8 cellular contexts compared by ENCODE assay signal in genomic region chr18:34122724-34123334, GRCh38.
A peak's percentile ranks its signal among the peaks of the same experiment; 100 is the strongest.
DNase-seq lines count a peak whose midpoint lies in the region; ATAC-seq and TF ChIP-seq lines count a peak whose summit lies in the region.

No MANE protein-coding gene starts in this region.

- H3K9me3 Mint-ChIP-seq in naive thymus-derived CD8-positive, alpha-beta T cell, result peaks cover 0 to 2% (median 0%) of the 10 kb centered on the region in 9 donors

- TF ChIP-seq CTCF in C4-2B (conservative IDR thresholded peaks at IDR 0.05), result peak; percentile 87

- H3K4me1 Mint-ChIP-seq in naive thymus-derived CD8-positive, alpha-beta T cell, result no peaks in the 10 kb centered on the region

- H3K36me3 Mint-ChIP-seq in naive thymus-derived CD8-positive, alpha-beta T cell, result no peaks in the 10 kb centered on the region

- no peak overlapping the region for H3K27ac Mint-ChIP-seq in naive thymus-derived CD8-positive, alpha-beta T cell

- peak; percentile 95 for ATAC-seq in GM18517 (IDR thresholded peaks at IDR 0.05; ENCODE audit: unreplicated experiment)
- ATAC-seq in HG02870 (IDR thresholded peaks at IDR 0.05; ENCODE audit: unreplicated experiment), result peak; percentile 97
- no peak for ATAC-seq in naive thymus-derived CD8-positive, alpha-beta T cell

- H3K27me3 Mint-ChIP-seq in naive thymus-derived CD8-positive, alpha-beta T cell, result no peaks in the 10 kb centered on the region

- DNase-seq in NCI-H1436 (lab: John Stamatoyannopoulos, UW) (peak; percentile 52), SKM-1 (lab: John Stamatoyannopoulos, UW; ENCODE audit: unreplicated experiment) (peak; percentile 33), fibroblast of the conjunctiva (ENCODE audit: low read depth) (peak; percentile 5), putamen (ENCODE audit: low spot score) (peak; percentile 53)
- no peak for DNase-seq in naive thymus-derived CD8-positive, alpha-beta T cell

- POLR2A ChIA-PET in naive thymus-derived CD8-positive, alpha-beta T cell (lab: Charles Lee), result no interaction called here

- H3K4me3 Mint-ChIP-seq in naive thymus-derived CD8-positive, alpha-beta T cell, result no peak overlapping the region

- H3K27ac ChIP-seq in C4-2B, result no peak overlapping the region

Comparison
In these comparisons a context has a peak if more than half of its experiments do, and no peak if none do; other contexts are left out.
1. ATAC-seq: peak in GM18517 (single experiment) and HG02870 (single experiment); none in naive thymus-derived CD8-positive, alpha-beta T cell (0 of 2).
2. DNase-seq: peak in NCI-H1436 (single experiment), SKM-1 (single experiment), fibroblast of the conjunctiva (single experiment) and putamen (single experiment); none in naive thymus-derived CD8-positive, alpha-beta T cell (0 of 10).